Comparison of ENCODE assay signal across 9 cellular contexts in genomic region chr1:156458181-156458503, GRCh38. TPM values are rescaled to one million over a fixed set of nuclear protein-coding genes. Genes with fewer than 3 reads are reported as not detected.
DNase-seq lines count a peak whose midpoint lies in the region; ATAC-seq and TF ChIP-seq lines count a peak whose summit lies in the region.
"Had no signal": no experiment of that assay in that cellular context is flagged by ENCODE, and none has a peak within 500 bp of the region (broad histone marks: within the 10 kb centered on the region; RNA-seq: fewer than 3 reads in every experiment).

No MANE protein-coding gene starts in this region.

- no peak for ATAC-seq in HG03135 (IDR thresholded peaks at IDR 0.05; ENCODE audit: unreplicated experiment)
- ATAC-seq in GM18520 (IDR thresholded peaks at IDR 0.05; ENCODE audit: unreplicated experiment), result no peak

- no peaks in the 10 kb centered on the region for H3K27me3 Mint-ChIP-seq in MCF 10A (ENCODE audit: insufficient read depth, unreplicated experiment)
- H3K27me3 Mint-ChIP-seq: activated naive CD4-positive, alpha-beta T cell treated with anti-CD3 and anti-CD28 coated beads, Interleukin-2, amount 50 U/mL, for 24 hours had no signal

- no TSS peak for BruUV-seq in MCF 10A (replicated peaks; lab: Mats Ljungman, UMichigan)

- TF ChIP-seq CTCF in AG04450 (IDR thresholded peaks at IDR 0.05; ENCODE audit: low read depth, low read length), result no peak
- TF ChIP-seq CTCF in HEK293 (tag by site-specific recombination; IDR thresholded peaks at IDR 0.05), result no peak
- TF ChIP-seq CTCF in MCF 10A (IDR thresholded peaks at IDR 0.05; ENCODE audit: unreplicated experiment), result no peak

- H3K9me3 Mint-ChIP-seq in MCF 10A (ENCODE audit: unreplicated experiment), result no peaks in the 10 kb centered on the region
- H3K9me3 Mint-ChIP-seq: activated naive CD4-positive, alpha-beta T cell treated with anti-CD3 and anti-CD28 coated beads, Interleukin-2, amount 50 U/mL, for 24 hours had no signal

- peaks cover 4% of the 10 kb centered on the region for H3K27me3 ChIP-seq in AG04450 (ENCODE audit: control insufficient read depth, insufficient read depth, low read length)
- H3K27me3 ChIP-seq in muscle layer of duodenum (ENCODE audit: low read depth, low read length), result no peaks in the 10 kb centered on the region

- intact Hi-C loops in MCF 10A (cut with micrococcal nuclease), result no loop called here

- H3K4me1 ChIP-seq in HEK293 (ENCODE audit: control insufficient read depth, insufficient read depth, low read length) (no peaks in the 10 kb centered on the region), muscle layer of duodenum (ENCODE audit: control insufficient read depth in 1 of 2, insufficient read depth in 2 of 2, low read length in 2 of 2) (no peaks in the 10 kb centered on the region)

- H3K27ac ChIP-seq in AG04450 (ENCODE audit: low read depth, low read length) (peak overlapping the region; percentile 47), HEK293 (ENCODE audit: extremely low read depth, low read depth, low read length) (0 out of 2 replicates have a peak overlapping the region, but pooled peaks have one; percentile 99), muscle layer of duodenum (ENCODE audit: low read length) (peak overlapping the region; percentile 72)

- DNase-seq in AG04450 (ENCODE audit: low read depth, low spot score) (no peak), MCF 10A (ENCODE audit: unreplicated experiment) (peak; percentile 38), DMS 273 treated with DMSO at 0.1 percent for 48 hours (lab: John Stamatoyannopoulos, UW) (no peak), UCSD-AML1 (lab: John Stamatoyannopoulos, UW; ENCODE audit: unreplicated experiment) (no peak)

- CTCF ChIA-PET in AG04450 (lab: Charles Lee) (interaction anchor here (1.1 to 2.4 kb wide), 6 partner anchors 13 to 232 kb away, joined by 3 to 11 read pairs (median 4); no protein-coding TSS in a partner anchor), HEK293 (lab: Yijun Ruan, JAX) (interaction anchor here (0.5 to 5.4 kb wide), 19 partner anchors 10 to 1157 kb away, joined by 3 to 40 read pairs (median 3); no protein-coding TSS in a partner anchor), MCF 10A (lab: Yijun Ruan, JAX) (interaction anchor here (0.6 to 6.4 kb wide), 19 partner anchors 12 to 329 kb away, joined by 3 to 79 read pairs (median 5); partner anchors contain the start of genes MEF2D and NAXE)

- H3K4me3 Mint-ChIP-seq in MCF 10A (ENCODE audit: unreplicated experiment), result peak overlapping the region; percentile 90

- H3K27ac Mint-ChIP-seq in MCF 10A (ENCODE audit: low read depth, unreplicated experiment), result no peak overlapping the region

- POLR2A ChIA-PET in AG04450 (lab: Yijun Ruan, JAX) (interaction anchor here (0.5 to 1.3 kb wide), 4 partner anchors 43 to 156 kb away, joined by 4 to 6 read pairs (median 4); no protein-coding TSS in a partner anchor), HEK293 (lab: Yijun Ruan, JAX) (interaction anchor here (1.3 to 2.5 kb wide), 6 partner anchors 8 to 143 kb away, joined by 4 to 36 read pairs (median 6); partner anchors contain the start of genes GPATCH4 and MEF2D), MCF 10A (lab: Yijun Ruan, JAX) (interaction anchor here (0.6 to 19.5 kb wide), 17 partner anchors 8 to 696 kb away, joined by 3 to 549 read pairs (median 7); partner anchors contain the start of genes CCT3, GPATCH4, ISG20L2 and MEF2D)

- peaks cover 46% of the 10 kb centered on the region for H3K4me1 Mint-ChIP-seq in MCF 10A (ENCODE audit: insufficient read depth, unreplicated experiment)

- H3K36me3 ChIP-seq in HEK293 (ENCODE audit: control insufficient read depth in 2 of 2, insufficient read depth in 1 of 2, low read length in 2 of 2) (no peaks in the 10 kb centered on the region), muscle layer of duodenum (ENCODE audit: control insufficient read depth in 1 of 2, insufficient read depth in 2 of 2, low read length in 2 of 2) (peaks cover 0 to 4% of the 10 kb centered on the region in 2 donors)

- no peaks in the 10 kb centered on the region; the same call in 1 of the 2 replicates for H3K9me3 ChIP-seq in AG04450 (ENCODE audit: control insufficient read depth, insufficient read depth, low read length)
- no peaks in the 10 kb centered on the region for H3K9me3 ChIP-seq in HEK293 (ENCODE audit: control insufficient read depth, insufficient read depth, low read depth, low read length)
- no peaks in the 10 kb centered on the region for H3K9me3 ChIP-seq in muscle layer of duodenum (ENCODE audit: control insufficient read depth in 1 of 2, low read length in 2 of 2)

- peaks cover 17% of the 10 kb centered on the region for H3K36me3 Mint-ChIP-seq in MCF 10A (ENCODE audit: insufficient read depth, unreplicated experiment)
- H3K36me3 Mint-ChIP-seq: activated naive CD4-positive, alpha-beta T cell treated with anti-CD3 and anti-CD28 coated beads, Interleukin-2, amount 50 U/mL, for 24 hours had no signal

- no peak overlapping the region for H3K4me3 ChIP-seq in AG04450 (ENCODE audit: low read depth, low read length)
- no peak overlapping the region for H3K4me3 ChIP-seq in HEK293 (ENCODE audit: low read depth, low read length)
- H3K4me3 ChIP-seq in muscle layer of duodenum (ENCODE audit: low read depth in 1 of 2, low read length in 2 of 2), result no peak overlapping the region

TF ChIP-seq in HEK293, 187 proteins besides CTCF, POLR2A, EP300 and RAD21:
- TF ChIP-seq PRDM10 (tag by site-specific recombination; IDR thresholded peaks at IDR 0.05) (peak; percentile 28; the same call in 1 of the 2 replicates), ZNF10 (tag by site-specific recombination; IDR thresholded peaks at IDR 0.05) (no peak)

RNA-seq across cellular contexts. Expression of gene MEF2D, which starts 42.4 kb away (rescaled TPM):
- 9.9 and 14.5 TPM in 2 replicates for polyA plus RNA-seq in AG04450 (2011; rRNA removed)
- polyA minus RNA-seq in AG04450 (2011; rRNA and poly(A)+ RNA removed), result 13.3 and 18.7 TPM in 2 replicates
- total RNA-seq in MCF 10A (2022), result 113 and 131 TPM in 2 replicates

Comparison
In these comparisons a context has a peak if more than half of its experiments do, and no peak if none do; other contexts are left out.
1. H3K27ac ChIP-seq: peak in every context shown above with its lines; median percentile 99 in HEK293; 72 in muscle layer of duodenum; 47 in AG04450.